Comparison of ENCODE assay signal across 8 cellular contexts in genomic region chr2:24489942-24490673, GRCh38. TPM values are rescaled to one million over a fixed set of nuclear protein-coding genes. Genes with fewer than 3 reads are reported as not detected.
DNase-seq lines count a peak whose midpoint lies in the region; ATAC-seq and TF ChIP-seq lines count a peak whose summit lies in the region.

No MANE protein-coding gene starts in this region.

- peak overlapping the region; percentile 72 for H3K4me3 Mint-ChIP-seq in endodermal cell
- peak overlapping the region; percentile 95 for H3K4me3 Mint-ChIP-seq in natural killer cell treated with Interleukin-12 subunit alpha and Interleukin-12 subunit beta and Interleukin-15 and Interleukin-18, amount 100 ng/mL, for 72 hours

- no peaks in the 10 kb centered on the region for H3K9me3 ChIP-seq in endodermal cell (ENCODE audit: control insufficient read depth, low read length)

- H3K27me3 ChIP-seq in endodermal cell (ENCODE audit: control insufficient read depth, insufficient read depth, low read length, poor library complexity, severe bottlenecking) = peaks cover 21% of the 10 kb centered on the region

- H3K27me3 Mint-ChIP-seq in endodermal cell (ENCODE audit: insufficient read depth) = peaks cover 33% of the 10 kb centered on the region
- no peaks in the 10 kb centered on the region for H3K27me3 Mint-ChIP-seq in natural killer cell treated with Interleukin-12 subunit alpha and Interleukin-12 subunit beta and Interleukin-15 and Interleukin-18, amount 100 ng/mL, for 72 hours

- peak overlapping the region; percentile 64 for H3K27ac Mint-ChIP-seq in endodermal cell
- H3K27ac Mint-ChIP-seq in natural killer cell treated with Interleukin-12 subunit alpha and Interleukin-12 subunit beta and Interleukin-15 and Interleukin-18, amount 100 ng/mL, for 72 hours = peak overlapping the region; percentile 96

- peak overlapping the region; percentile 36 for H3K9ac ChIP-seq in endodermal cell (ENCODE audit: extremely low read depth, low read length, poor library complexity, severe bottlenecking)

- no peaks in the 10 kb centered on the region for H3K9me3 Mint-ChIP-seq in endodermal cell
- H3K9me3 Mint-ChIP-seq in natural killer cell treated with Interleukin-12 subunit alpha and Interleukin-12 subunit beta and Interleukin-15 and Interleukin-18, amount 100 ng/mL, for 72 hours = no peaks in the 10 kb centered on the region

- no peaks in the 10 kb centered on the region for H3K36me3 ChIP-seq in endodermal cell (ENCODE audit: control insufficient read depth, insufficient read depth, low read length)

- DNase-seq in 8988T (peak; percentile 20), GM12864 (ENCODE audit: low read depth) (no peak), endodermal cell (peak; percentile 72), NCI-H2081 (lab: John Stamatoyannopoulos, UW) (no peak)
- no peak for DNase-seq in natural killer cell treated with Interleukin-12 subunit alpha and Interleukin-12 subunit beta and Interleukin-15 and Interleukin-18, amount 100 ng/mL, for 72 hours (ENCODE audit: low spot score)

- 10 to 19% methylated on average over 16 to 18 of the region's 19 CpGs for WGBS in endodermal cell (ENCODE audit: insufficient coverage in 1 of 2, insufficient read length in 1 of 2), 2 experiments

- no peaks in the 10 kb centered on the region for H3K4me1 ChIP-seq in endodermal cell (ENCODE audit: control insufficient read depth, insufficient read depth, low read length)

- H3K4me3 ChIP-seq in GM12864 (ENCODE audit: low read depth, low read length) (peak overlapping the region; percentile 89), endodermal cell (ENCODE audit: low read length) (peak overlapping the region; percentile 81)

- no peak for TF ChIP-seq CTCF in GM12864 (IDR thresholded peaks at IDR 0.05; ENCODE audit: low read depth, low read length, missing control alignments)
- TF ChIP-seq CTCF in endodermal cell (conservative IDR thresholded peaks at IDR 0.05) = no peak

- H3K36me3 Mint-ChIP-seq in endodermal cell (ENCODE audit: low read depth) = no peaks in the 10 kb centered on the region
- H3K36me3 Mint-ChIP-seq in natural killer cell treated with Interleukin-12 subunit alpha and Interleukin-12 subunit beta and Interleukin-15 and Interleukin-18, amount 100 ng/mL, for 72 hours = peaks cover 6% of the 10 kb centered on the region

- ATAC-seq in SK-N-SH treated with all-trans-retinoic acid at 6 μM for 48 hours (peak; percentile 54), HG02642 (IDR thresholded peaks at IDR 0.05; ENCODE audit: poor library complexity, unreplicated experiment) (no peak), HG03095 (IDR thresholded peaks at IDR 0.05; ENCODE audit: unreplicated experiment) (no peak)
- no peak for ATAC-seq in natural killer cell treated with Interleukin-12 subunit alpha and Interleukin-12 subunit beta and Interleukin-15 and Interleukin-18, amount 100 ng/mL, for 72 hours

- H3K27ac ChIP-seq in endodermal cell (ENCODE audit: low read depth, low read length) = peak overlapping the region; percentile 64

- peaks cover 35% of the 10 kb centered on the region for H3K4me1 Mint-ChIP-seq in endodermal cell
- H3K4me1 Mint-ChIP-seq in natural killer cell treated with Interleukin-12 subunit alpha and Interleukin-12 subunit beta and Interleukin-15 and Interleukin-18, amount 100 ng/mL, for 72 hours (ENCODE audit: low read depth in 2 of 2) = peaks cover 41 to 53% of the 10 kb centered on the region in 2 donors

TF ChIP-seq in SK-N-SH treated with all-trans-retinoic acid at 6 μM for 48 hours, 23 proteins besides CTCF, POLR2A, EP300 and RAD21:
- TF ChIP-seq PPARA (CRISPR knock-in tag; IDR thresholded peaks at IDR 0.05; ENCODE audit: borderline replicate concordance) (no peak), TOX (CRISPR knock-in tag; IDR thresholded peaks at IDR 0.05; ENCODE audit: borderline replicate concordance) (no peak), ZNF70 (CRISPR knock-in tag; IDR thresholded peaks at IDR 0.05) (no peak), OSR1 (CRISPR knock-in tag; IDR thresholded peaks at IDR 0.05) (no peak), RARB (CRISPR knock-in tag; IDR thresholded peaks at IDR 0.05) (no peak), CSRNP3 (CRISPR knock-in tag; IDR thresholded peaks at IDR 0.05) (no peak), ZFP3 (CRISPR knock-in tag; IDR thresholded peaks at IDR 0.05) (no peak), ARNTL (CRISPR knock-in tag; IDR thresholded peaks at IDR 0.05; ENCODE audit: borderline replicate concordance, low read depth) (no peak), BACH2 (CRISPR knock-in tag; IDR thresholded peaks at IDR 0.05; ENCODE audit: borderline replicate concordance) (no peak), ZNF565 (CRISPR knock-in tag; conservative IDR thresholded peaks at IDR 0.05; ENCODE audit: low read depth) (no peak), ISL1 (CRISPR knock-in tag; IDR thresholded peaks at IDR 0.05) (no peak)

RNA-seq across cellular contexts. Expression of gene NCOA1, which starts 0.9 kb away (rescaled TPM):
- total RNA-seq in endodermal cell = 10 to 100 TPM; 20.1 to 22.6 TPM
- polyA plus RNA-seq in endodermal cell (2013, experiment 1 of 2) = 16.3 TPM
- polyA plus RNA-seq in endodermal cell (2013, experiment 2 of 2) = 16.4 TPM
- 100 to 1,000 TPM in 1 of 2 donors, 10 to 100 TPM in 1; 84.1 to 139 TPM for total RNA-seq in natural killer cell treated with Interleukin-12 subunit alpha and Interleukin-12 subunit beta and Interleukin-15 and Interleukin-18, amount 100 ng/mL, for 72 hours

Comparison
In these comparisons a context has a peak if more than half of its experiments do, and no peak if none do; other contexts are left out.
1. DNase-seq: peak in 8988T (single experiment) and endodermal cell (single experiment); none in GM12864 (single experiment), natural killer cell treated with Interleukin-12 subunit alpha and Interleukin-12 subunit beta and Interleukin-15 and Interleukin-18, amount 100 ng/mL, for 72 hours (single experiment) and NCI-H2081 (0 of 2).